25 cellular contexts compared by ENCODE assay signal in genomic region chr1:53116933-53117332, GRCh38. TPM values are rescaled to one million over a fixed set of nuclear protein-coding genes. Genes with fewer than 3 reads are reported as not detected.
DNase-seq lines count a peak whose midpoint lies in the region; ATAC-seq and TF ChIP-seq lines count a peak whose summit lies in the region.
"Had no signal": no experiment of that assay in that cellular context is flagged by ENCODE, and none has a peak within 500 bp of the region (broad histone marks: within the 10 kb centered on the region; RNA-seq: fewer than 3 reads in every experiment).

No MANE protein-coding gene starts in this region.

- DNase-seq in left ventricle myocardium superior (peak; percentile 6), left cardiac atrium (no peak), WERI-Rb-1 (peak; percentile 44), glutamatergic neuron (no peak), hypothalamus (lab: John Stamatoyannopoulos, UW) (no peak), NCI-H187 (lab: John Stamatoyannopoulos, UW) (no peak)
- DNase-seq: DMS53, GDM1, H7, HFFc6, NCI-H1417, NCI-H1694 treated with DMSO at 0.1 percent for 48 hours, NCI-H446 treated with DMSO at 0.1 percent for 48 hours, NCI-H526 treated with DMSO at 0.1 percent for 48 hours, PC-9, SIG-M5, T-cell had no signal

- H3K9me3 ChIP-seq in WERI-Rb-1 (ENCODE audit: severe bottlenecking) = no peaks in the 10 kb centered on the region

- intact Hi-C loops in left ventricle myocardium superior (cut with micrococcal nuclease) = no loop called here
- intact Hi-C loops in left cardiac atrium (cut with DNase I) = no loop called here

- peak overlapping the region; percentile 9 for H3K27ac Mint-ChIP-seq in glutamatergic neuron (ENCODE audit: unreplicated experiment)
- H3K27ac Mint-ChIP-seq: HFFc6, T-cell had no signal

- TF ChIP-seq CTCF in WERI-Rb-1 (IDR thresholded peaks at IDR 0.05; ENCODE audit: low read depth, low read length) = no peak
- no peak for TF ChIP-seq CTCF in glutamatergic neuron (IDR thresholded peaks at IDR 0.05; ENCODE audit: partially characterized antibody, unreplicated experiment)

- peaks cover 4% of the 10 kb centered on the region for H3K36me3 Mint-ChIP-seq in glutamatergic neuron (ENCODE audit: unreplicated experiment)
- H3K36me3 Mint-ChIP-seq: T-cell had no signal

- H3K27ac ChIP-seq in WERI-Rb-1 = peak overlapping the region; percentile 97
- H3K27ac ChIP-seq: C4-2B, HL-60, KMS-11, PC-9, RWPE1 had no signal

- ATAC-seq in left ventricle myocardium superior (no peak), left cardiac atrium (no peak), HG03196 (IDR thresholded peaks at IDR 0.05; ENCODE audit: unreplicated experiment) (no peak), GM18870 (IDR thresholded peaks at IDR 0.05; ENCODE audit: unreplicated experiment) (no peak)
- ATAC-seq: T-cell had no signal

- no peak overlapping the region for H3K4me3 ChIP-seq in WERI-Rb-1 (ENCODE audit: low read depth, low read length)
- H3K4me3 ChIP-seq: PC-9 had no signal

- H3K27me3 ChIP-seq in WERI-Rb-1 (ENCODE audit: insufficient read depth, low read depth, severe bottlenecking) = no peaks in the 10 kb centered on the region

- H3K27me3 Mint-ChIP-seq in glutamatergic neuron (ENCODE audit: unreplicated experiment) = no peaks in the 10 kb centered on the region

- H3K9me3 Mint-ChIP-seq in glutamatergic neuron (ENCODE audit: unreplicated experiment) = peaks cover 6% of the 10 kb centered on the region
- H3K9me3 Mint-ChIP-seq: T-cell had no signal

- H3K4me1 Mint-ChIP-seq in glutamatergic neuron (ENCODE audit: low read depth, unreplicated experiment) = peaks cover 30% of the 10 kb centered on the region
- H3K4me1 Mint-ChIP-seq: T-cell had no signal

- peaks cover 58% of the 10 kb centered on the region for H3K36me3 ChIP-seq in WERI-Rb-1

- H3K4me3 Mint-ChIP-seq in glutamatergic neuron (ENCODE audit: unreplicated experiment) = no peak overlapping the region
- H3K4me3 Mint-ChIP-seq: HFFc6, T-cell had no signal

RNA-seq across cellular contexts. Expression of gene SLC1A7, which starts 25.5 kb away (rescaled TPM):
- total RNA-seq in left ventricle myocardium superior = 0.32 TPM
- under 1 TPM; 0.31 to 0.85 TPM for total RNA-seq in left cardiac atrium
- not detected for total RNA-seq in glutamatergic neuron (ENCODE audit: unreplicated experiment)
- total RNA-seq: A172, H7, PC-9 had no signal

RNA-seq across cellular contexts. Expression of gene PODN, which starts 54.9 kb away (rescaled TPM):
- total RNA-seq in left ventricle myocardium superior = 19.4 TPM
- total RNA-seq in left cardiac atrium = 10 to 100 TPM; 28.6 to 84.9 TPM
- total RNA-seq in glutamatergic neuron (ENCODE audit: unreplicated experiment) = 3.1 TPM
- total RNA-seq: A172, H7, HT-29, PC-9 had no signal

Comparison
In these comparisons a context has a peak if more than half of its experiments do, and no peak if none do; other contexts are left out.
1. DNase-seq: peak in left ventricle myocardium superior (single experiment) and WERI-Rb-1 (single experiment); none in left cardiac atrium (single experiment), glutamatergic neuron (single experiment), hypothalamus (0 of 51) and NCI-H187 (0 of 2).